Comparison of ENCODE assay signal across 24 cellular contexts in the genomic region with DNA sequence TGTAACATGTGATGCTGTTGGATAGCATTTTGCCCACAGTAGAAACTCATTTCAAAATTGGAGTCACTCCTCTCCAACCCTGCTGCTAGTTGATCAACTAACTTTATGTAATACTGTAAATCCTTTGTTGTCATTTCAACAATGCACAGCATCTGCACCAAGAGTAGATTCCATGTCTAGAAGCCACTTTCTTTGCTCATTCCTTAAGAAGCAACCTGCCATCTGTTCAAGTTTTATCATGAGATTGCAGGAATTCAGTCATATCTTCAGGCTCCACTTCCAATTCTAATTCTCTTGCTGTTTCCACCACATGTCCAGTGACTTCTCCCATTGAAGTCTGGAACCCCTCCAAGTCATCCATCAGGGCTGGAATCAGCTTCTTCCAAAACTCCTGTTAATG.
"Had no signal": no experiment of that assay in that cellular context is flagged by ENCODE, and none has a peak within 500 bp of the region (broad histone marks: within the 10 kb centered on the region; RNA-seq: fewer than 3 reads in every experiment).

No MANE protein-coding gene starts in this region.

- DNase-seq: activated CD4-positive, alpha-beta T cell treated with anti-CD3 and anti-CD28 coated beads, Interleukin-2, amount 10 ng/mL, durations not matched to agents 24 days and 14 days; activated CD8-positive, alpha-beta memory T cell treated with anti-CD3 and anti-CD28 coated beads, Interleukin-2, amount 10 ng/mL, durations not matched to agents 7 days and 5 days; activated CD8-positive, alpha-beta T cell treated with anti-CD3 and anti-CD28 coated beads for 36 hours; activated gamma-delta T cell treated with Interleukin-2 at 50 U/mL for 16 hours; activated naive CD8-positive, alpha-beta T cell treated with anti-CD3 and anti-CD28 coated beads, Interleukin-2, amount 10 ng/mL, durations not matched to agents 7 days and 5 days; activated T-cell treated with anti-CD3 and anti-CD28 coated beads for 4 hours; amygdala; cortex of kidney; foreskin fibroblast; left colon; mesenchymal stem cell; nephron progenitor cell; nucleus accumbens; right lobe of liver; small intestine; stimulated activated CD4-positive, alpha-beta T cell treated with anti-CD3 and anti-CD28 coated beads, Interleukin-2, amount 100 ng/mL, for 24 hours; stimulated activated naive CD8-positive, alpha-beta T cell treated with anti-CD3 and anti-CD28 coated beads, Interleukin-15, amount 100 ng/mL, for 72 hours had no signal

- H3K36me3 ChIP-seq: right lobe of liver, tibial nerve had no signal

- H3K4me1 ChIP-seq: parathyroid adenoma had no signal

- H2AFZ ChIP-seq: parathyroid adenoma had no signal

- H3K4me3 ChIP-seq: right lobe of liver, tibial nerve had no signal

- ATAC-seq: activated CD4-positive, CD25-positive, alpha-beta regulatory T cell treated with anti-CD3 and anti-CD28 coated beads, Interleukin-2, amount 50 U/mL, for 24 hours; activated CD8-positive, alpha-beta memory T cell treated with anti-CD3 and anti-CD28 coated beads, Interleukin-2, amount 10 ng/mL, durations not matched to agents 7 days and 5 days; activated CD8-positive, alpha-beta T cell treated with anti-CD3 and anti-CD28 coated beads for 36 hours; left colon; right lobe of liver; stimulated activated effector memory CD8-positive, alpha-beta T cell treated with anti-CD3 and anti-CD28 coated beads, Interleukin-12 subunit alpha, Interleukin-12 subunit beta, amount 100 ng/mL, for 72 hours; stimulated activated naive CD8-positive, alpha-beta T cell treated with anti-CD3 and anti-CD28 coated beads, Interleukin-15, amount 100 ng/mL, for 72 hours had no signal

- H3K36me3 Mint-ChIP-seq: stimulated activated effector memory CD8-positive, alpha-beta T cell treated with anti-CD3 and anti-CD28 coated beads, Interleukin-12 subunit alpha, Interleukin-12 subunit beta, amount 100 ng/mL, for 72 hours had no signal

- H3K9me3 ChIP-seq: right lobe of liver, tibial nerve had no signal

- H3K27me3 Mint-ChIP-seq: activated CD4-positive, alpha-beta T cell treated with anti-CD3 and anti-CD28 coated beads, Interleukin-2, amount 10 ng/mL, durations not matched to agents 24 days and 14 days; activated CD8-positive, alpha-beta memory T cell treated with anti-CD3 and anti-CD28 coated beads, Interleukin-2, amount 10 ng/mL, durations not matched to agents 7 days and 5 days; activated CD8-positive, alpha-beta T cell treated with anti-CD3 and anti-CD28 coated beads for 36 hours; activated naive CD8-positive, alpha-beta T cell treated with anti-CD3 and anti-CD28 coated beads, Interleukin-2, amount 10 ng/mL, durations not matched to agents 7 days and 5 days; stimulated activated naive CD8-positive, alpha-beta T cell treated with anti-CD3 and anti-CD28 coated beads, Interleukin-15, amount 100 ng/mL, for 72 hours had no signal

- H3K4me3 Mint-ChIP-seq: activated CD4-positive, alpha-beta T cell treated with anti-CD3 and anti-CD28 coated beads, Interleukin-2, amount 10 ng/mL, durations not matched to agents 24 days and 14 days; activated CD8-positive, alpha-beta memory T cell treated with anti-CD3 and anti-CD28 coated beads, Interleukin-2, amount 10 ng/mL, durations not matched to agents 7 days and 5 days; activated CD8-positive, alpha-beta T cell treated with anti-CD3 and anti-CD28 coated beads for 36 hours; activated naive CD8-positive, alpha-beta T cell treated with anti-CD3 and anti-CD28 coated beads, Interleukin-2, amount 10 ng/mL, durations not matched to agents 7 days and 5 days; nephron progenitor cell; stimulated activated effector memory CD8-positive, alpha-beta T cell treated with anti-CD3 and anti-CD28 coated beads, Interleukin-12 subunit alpha, Interleukin-12 subunit beta, amount 100 ng/mL, for 72 hours; stimulated activated naive CD8-positive, alpha-beta T cell treated with anti-CD3 and anti-CD28 coated beads, Interleukin-15, amount 100 ng/mL, for 72 hours; T-helper 2 cell treated with Interferon-gamma antibody and Interleukin-4, amounts not matched to agents 5 μg/mL and 100 μg/mL, for 36 hours had no signal

- H3K27ac ChIP-seq: epithelial cell of prostate, parathyroid adenoma, right lobe of liver, tibial nerve, VCaP had no signal

- H3K9me3 Mint-ChIP-seq: activated CD8-positive, alpha-beta T cell treated with anti-CD3 and anti-CD28 coated beads for 36 hours; stimulated activated effector memory CD8-positive, alpha-beta T cell treated with anti-CD3 and anti-CD28 coated beads, Interleukin-12 subunit alpha, Interleukin-12 subunit beta, amount 100 ng/mL, for 72 hours; stimulated activated naive CD8-positive, alpha-beta T cell treated with anti-CD3 and anti-CD28 coated beads, Interleukin-15, amount 100 ng/mL, for 72 hours; T-helper 2 cell treated with Interferon-gamma antibody and Interleukin-4, amounts not matched to agents 5 μg/mL and 100 μg/mL, for 36 hours had no signal

- H3K27me3 ChIP-seq: right lobe of liver, tibial nerve had no signal

- H3K9ac ChIP-seq: parathyroid adenoma had no signal

- H3K27ac Mint-ChIP-seq: activated CD4-positive, alpha-beta T cell treated with anti-CD3 and anti-CD28 coated beads, Interleukin-2, amount 10 ng/mL, durations not matched to agents 24 days and 14 days; activated CD8-positive, alpha-beta memory T cell treated with anti-CD3 and anti-CD28 coated beads, Interleukin-2, amount 10 ng/mL, durations not matched to agents 7 days and 5 days; activated CD8-positive, alpha-beta T cell treated with anti-CD3 and anti-CD28 coated beads for 36 hours; activated naive CD8-positive, alpha-beta T cell treated with anti-CD3 and anti-CD28 coated beads, Interleukin-2, amount 10 ng/mL, durations not matched to agents 7 days and 5 days; nephron progenitor cell; stimulated activated effector memory CD8-positive, alpha-beta T cell treated with anti-CD3 and anti-CD28 coated beads, Interleukin-12 subunit alpha, Interleukin-12 subunit beta, amount 100 ng/mL, for 72 hours; stimulated activated naive CD8-positive, alpha-beta T cell treated with anti-CD3 and anti-CD28 coated beads, Interleukin-15, amount 100 ng/mL, for 72 hours; T-helper 2 cell treated with Interferon-gamma antibody and Interleukin-4, amounts not matched to agents 5 μg/mL and 100 μg/mL, for 36 hours had no signal
